ENCODE assay signal across 1 cellular context in genomic region chr17:65220732-65221131, GRCh38.
TF ChIP-seq lines count a peak whose summit lies in the region.

No MANE protein-coding gene starts in this region.

TF ChIP-seq in WTC11, 78 proteins besides CTCF, POLR2A, EP300 and RAD21 (continued from another document):
- TF ChIP-seq FOXP4 (CRISPR knock-in tag; IDR thresholded peaks at IDR 0.05) = no peak
- no peak for TF ChIP-seq NFATC4 (CRISPR knock-in tag; IDR thresholded peaks at IDR 0.05)
- no peak for TF ChIP-seq ZNF232 (CRISPR knock-in tag; IDR thresholded peaks at IDR 0.05)
- TF ChIP-seq E2F1 (CRISPR knock-in tag; IDR thresholded peaks at IDR 0.05) = no peak
